8 cellular contexts compared by ENCODE assay signal in genomic region chr19:56315076-56315828, GRCh38.
DNase-seq lines count a peak whose midpoint lies in the region; ATAC-seq lines count a peak whose summit lies in the region.

No MANE protein-coding gene starts in this region.

- DNase-seq in C1 segment of cervical spinal cord (lab: John Stamatoyannopoulos, UW): peak; percentile 72 to 100 (median 96)
- DNase-seq in NCI-H69 (lab: John Stamatoyannopoulos, UW): peak; percentile 99
- peak; percentile 86 for DNase-seq in activated CD4-positive, alpha-beta T cell treated with anti-CD3 and anti-CD28 coated beads, Interleukin-2, amount 50 U/mL, for 1 hour
- peak; percentile 99 for DNase-seq in dedifferentiated amniotic fluid mesenchymal stem cell (ENCODE audit: extremely low spot score)
- DNase-seq in left kidney (ENCODE audit: low read depth, low spot score): peak; percentile 99
- peak; percentile 90 for DNase-seq in stimulated activated CD4-positive, alpha-beta T cell treated with anti-CD3 and anti-CD28 coated beads, Interleukin-1b, Interleukin-23, amount 100 ng/mL, for 48 hours

- ATAC-seq in GM19372 (IDR thresholded peaks at IDR 0.05; ENCODE audit: low read depth, unreplicated experiment) (peak; percentile 77), HG03521 (IDR thresholded peaks at IDR 0.05; ENCODE audit: unreplicated experiment) (peak; percentile 65)

Comparison
In these comparisons a context has a peak if more than half of its experiments do, and no peak if none do; other contexts are left out.
1. Peak in every context shown above with its lines: DNase-seq and ATAC-seq.